In the genomic region with DNA sequence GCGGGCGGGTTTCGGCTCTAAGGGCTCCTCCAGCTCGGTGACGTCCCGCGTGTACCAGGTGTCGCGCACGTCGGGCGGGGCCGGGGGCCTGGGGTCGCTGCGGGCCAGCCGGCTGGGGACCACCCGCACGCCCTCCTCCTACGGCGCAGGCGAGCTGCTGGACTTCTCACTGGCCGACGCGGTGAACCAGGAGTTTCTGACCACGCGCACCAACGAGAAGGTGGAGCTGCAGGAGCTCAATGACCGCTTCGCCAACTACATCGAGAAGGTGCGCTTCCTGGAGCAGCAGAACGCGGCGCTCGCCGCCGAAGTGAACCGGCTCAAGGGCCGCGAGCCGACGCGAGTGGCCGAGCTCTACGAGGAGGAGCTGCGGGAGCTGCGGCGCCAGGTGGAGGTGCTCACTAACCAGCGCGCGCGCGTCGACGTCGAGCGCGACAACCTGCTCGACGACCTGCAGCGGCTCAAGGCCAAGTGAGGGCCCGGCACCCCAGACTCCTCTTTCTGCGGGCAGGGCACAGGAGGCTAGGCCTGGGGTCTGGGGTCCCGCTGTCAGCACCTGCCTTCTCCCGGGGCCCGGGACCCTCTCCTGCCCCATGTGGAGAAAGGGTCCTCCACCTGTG, we compare ENCODE assay signal across 13 cellular contexts. TPM values are rescaled to one million over a fixed set of nuclear protein-coding genes. Genes with fewer than 3 reads are reported as not detected.
A peak's percentile ranks its signal among the peaks of the same experiment; 100 is the strongest.
DNase-seq lines count a peak whose midpoint lies in the region; ATAC-seq and TF ChIP-seq lines count a peak whose summit lies in the region.
"Had no signal": no experiment of that assay in that cellular context is flagged by ENCODE, and none has a peak within 500 bp of the region (broad histone marks: within the 10 kb centered on the region; RNA-seq: fewer than 3 reads in every experiment).

No MANE protein-coding gene starts in this region.

- peak; percentile 10 for ATAC-seq in activated CD8-positive, alpha-beta T cell treated with anti-CD3 and anti-CD28 coated beads, Interleukin-2, amount 10 ng/mL, durations not matched to agents 7 days and 5 days
- ATAC-seq in thoracic aorta (ENCODE audit: insufficient number of reproducible peaks, low FRiP score, low read depth) (no peak), natural killer cell (no peak), GM21737 (IDR thresholded peaks at IDR 0.05; ENCODE audit: unreplicated experiment) (no peak)
- no peak for ATAC-seq in activated T-helper 17 cell treated with anti-CD3 and anti-CD28 coated beads, Interleukin-2, amount 50 U/mL, for 72 hours (replicated peaks)

- peak; percentile 1 for TF ChIP-seq CTCF in fibroblast of pulmonary artery (IDR thresholded peaks at IDR 0.05; ENCODE audit: low read length, missing control alignments)
- TF ChIP-seq CTCF in thoracic aorta (IDR thresholded peaks at IDR 0.05), result no peak
- no peak for TF ChIP-seq CTCF in natural killer cell (IDR thresholded peaks at IDR 0.05)

- POLR2A ChIA-PET in activated CD8-positive, alpha-beta T cell treated with anti-CD3 and anti-CD28 coated beads, Interleukin-2, amount 10 ng/mL, durations not matched to agents 7 days and 5 days (lab: Charles Lee), result no interaction called here

- H3K27ac Mint-ChIP-seq in activated CD8-positive, alpha-beta T cell treated with anti-CD3 and anti-CD28 coated beads, Interleukin-2, amount 10 ng/mL, durations not matched to agents 7 days and 5 days, result no peak overlapping the region
- H3K27ac Mint-ChIP-seq in natural killer cell, result no peak overlapping the region
- no peak overlapping the region for H3K27ac Mint-ChIP-seq in activated T-helper 17 cell treated with anti-CD3 and anti-CD28 coated beads, Interleukin-2, amount 50 U/mL, for 72 hours
- H3K27ac Mint-ChIP-seq: activated B cell treated with CpG ODN at 0.5 μM for 24 hours, type B pancreatic cell had no signal

- H3K27ac ChIP-seq in thoracic aorta, result peak overlapping the region; percentile 60 to 80
- H3K27ac ChIP-seq: SK-N-MC had no signal

- no peak for DNase-seq in activated CD8-positive, alpha-beta T cell treated with anti-CD3 and anti-CD28 coated beads, Interleukin-2, amount 10 ng/mL, durations not matched to agents 7 days and 5 days
- DNase-seq in fibroblast of pulmonary artery (ENCODE audit: low read depth) (no peak), thoracic aorta (ENCODE audit: low spot score) (no peak), mesenteric fat pad (ENCODE audit: low spot score) (no peak), natural killer cell (no peak)
- DNase-seq: activated B cell treated with CpG ODN at 0.5 μM for 24 hours, head of caudate nucleus, NCI-H510A treated with DMSO at 0.1 percent for 48 hours had no signal

- H3K9ac ChIP-seq in mucosa of stomach (ENCODE audit: low read length), result peak overlapping the region; percentile 33

- no peaks in the 10 kb centered on the region for H3K36me3 Mint-ChIP-seq in activated CD8-positive, alpha-beta T cell treated with anti-CD3 and anti-CD28 coated beads, Interleukin-2, amount 10 ng/mL, durations not matched to agents 7 days and 5 days (ENCODE audit: low read depth)
- H3K36me3 Mint-ChIP-seq in natural killer cell, result no peaks in the 10 kb centered on the region
- no peaks in the 10 kb centered on the region for H3K36me3 Mint-ChIP-seq in activated T-helper 17 cell treated with anti-CD3 and anti-CD28 coated beads, Interleukin-2, amount 50 U/mL, for 72 hours (ENCODE audit: low read depth)
- H3K36me3 Mint-ChIP-seq: type B pancreatic cell had no signal

- H3K4me3 ChIP-seq in fibroblast of pulmonary artery (replicated peaks; ENCODE audit: low read depth, low read length) (no peak overlapping the region), mucosa of stomach (ENCODE audit: low read length) (no peak overlapping the region), thoracic aorta (peak overlapping the region; percentile 62)
- H3K4me3 ChIP-seq: SK-N-MC had no signal

- no peaks in the 10 kb centered on the region for H3K9me3 ChIP-seq in mucosa of stomach (ENCODE audit: control insufficient read depth, low read length)
- H3K9me3 ChIP-seq in thoracic aorta, result no peaks in the 10 kb centered on the region

- peaks cover 40% of the 10 kb centered on the region for H3K27me3 Mint-ChIP-seq in activated CD8-positive, alpha-beta T cell treated with anti-CD3 and anti-CD28 coated beads, Interleukin-2, amount 10 ng/mL, durations not matched to agents 7 days and 5 days (ENCODE audit: low read depth)
- H3K27me3 Mint-ChIP-seq in natural killer cell (ENCODE audit: low read depth in 2 of 2), result peaks cover 26 to 31% of the 10 kb centered on the region in 2 donors
- H3K27me3 Mint-ChIP-seq in activated T-helper 17 cell treated with anti-CD3 and anti-CD28 coated beads, Interleukin-2, amount 50 U/mL, for 72 hours, result peaks cover 13% of the 10 kb centered on the region

- H3K36me3 ChIP-seq in mucosa of stomach (ENCODE audit: control insufficient read depth, insufficient read depth, low read length) (no peaks in the 10 kb centered on the region), thoracic aorta (no peaks in the 10 kb centered on the region)

- no peaks in the 10 kb centered on the region for H3K4me1 Mint-ChIP-seq in activated CD8-positive, alpha-beta T cell treated with anti-CD3 and anti-CD28 coated beads, Interleukin-2, amount 10 ng/mL, durations not matched to agents 7 days and 5 days (ENCODE audit: low read depth)
- H3K4me1 Mint-ChIP-seq in natural killer cell, result peaks cover 0 to 6% of the 10 kb centered on the region in 2 donors
- no peaks in the 10 kb centered on the region for H3K4me1 Mint-ChIP-seq in activated T-helper 17 cell treated with anti-CD3 and anti-CD28 coated beads, Interleukin-2, amount 50 U/mL, for 72 hours
- H3K4me1 Mint-ChIP-seq: activated B cell treated with CpG ODN at 0.5 μM for 24 hours had no signal

- H3K4me3 Mint-ChIP-seq in activated CD8-positive, alpha-beta T cell treated with anti-CD3 and anti-CD28 coated beads, Interleukin-2, amount 10 ng/mL, durations not matched to agents 7 days and 5 days, result no peak overlapping the region
- no peak overlapping the region for H3K4me3 Mint-ChIP-seq in natural killer cell
- H3K4me3 Mint-ChIP-seq in activated T-helper 17 cell treated with anti-CD3 and anti-CD28 coated beads, Interleukin-2, amount 50 U/mL, for 72 hours, result no peak overlapping the region
- H3K4me3 Mint-ChIP-seq: activated B cell treated with CpG ODN at 0.5 μM for 24 hours had no signal

- intact Hi-C loops in natural killer cell (cut with micrococcal nuclease), result no loop called here

- H3K4me1 ChIP-seq in mucosa of stomach (ENCODE audit: control insufficient read depth, insufficient read depth, low read length), result no peaks in the 10 kb centered on the region
- peaks cover 18 to 47% of the 10 kb centered on the region in 2 donors for H3K4me1 ChIP-seq in thoracic aorta (ENCODE audit: control insufficient read depth in 1 of 2, low read depth in 2 of 2)

- peaks cover 42% of the 10 kb centered on the region for H3K27me3 ChIP-seq in mucosa of stomach (ENCODE audit: control insufficient read depth, insufficient read depth, low read length)
- H3K27me3 ChIP-seq in thoracic aorta (replicated peaks; ENCODE audit: insufficient read depth), result no peaks in the 10 kb centered on the region

- H3K9me3 Mint-ChIP-seq in activated CD8-positive, alpha-beta T cell treated with anti-CD3 and anti-CD28 coated beads, Interleukin-2, amount 10 ng/mL, durations not matched to agents 7 days and 5 days (ENCODE audit: insufficient read depth), result no peaks in the 10 kb centered on the region
- no peaks in the 10 kb centered on the region for H3K9me3 Mint-ChIP-seq in natural killer cell
- no peaks in the 10 kb centered on the region for H3K9me3 Mint-ChIP-seq in activated T-helper 17 cell treated with anti-CD3 and anti-CD28 coated beads, Interleukin-2, amount 50 U/mL, for 72 hours
- H3K9me3 Mint-ChIP-seq: activated B cell treated with CpG ODN at 0.5 μM for 24 hours, type B pancreatic cell had no signal

- CTCF ChIA-PET in activated CD8-positive, alpha-beta T cell treated with anti-CD3 and anti-CD28 coated beads, Interleukin-2, amount 10 ng/mL, durations not matched to agents 7 days and 5 days (lab: Charles Lee), result interaction anchor here (1.1 to 1.8 kb wide), 2 partner anchors 16 to 27 kb away, joined by 4 to 10 read pairs; no protein-coding TSS in a partner anchor

RNA-seq across cellular contexts. Expression of a gene that starts 0.5 kb away (rescaled TPM):
- not detected for total RNA-seq in activated CD8-positive, alpha-beta T cell treated with anti-CD3 and anti-CD28 coated beads, Interleukin-2, amount 10 ng/mL, durations not matched to agents 7 days and 5 days
- 100 to 1,000 TPM; 146 to 302 TPM for total RNA-seq in thoracic aorta
- total RNA-seq in mesenteric fat pad, result 62.5 TPM
- total RNA-seq in natural killer cell, result not detected
- total RNA-seq in activated T-helper 17 cell treated with anti-CD3 and anti-CD28 coated beads, Interleukin-2, amount 50 U/mL, for 72 hours, result not detected
- total RNA-seq: activated B cell treated with CpG ODN at 0.5 μM for 24 hours had no signal

RNA-seq across cellular contexts. Expression of a gene that starts 16.0 kb away (rescaled TPM):
- 10 to 100 TPM; 10.8 to 11.6 TPM for total RNA-seq in activated CD8-positive, alpha-beta T cell treated with anti-CD3 and anti-CD28 coated beads, Interleukin-2, amount 10 ng/mL, durations not matched to agents 7 days and 5 days
- total RNA-seq in thoracic aorta, result 100 to 1,000 TPM; 426 to 455 TPM
- total RNA-seq in mesenteric fat pad, result 4.7 TPM
- 1 to 10 TPM in 2 of 3 donors, under 1 TPM in 1; 0.35 to 1.5 (median 1.2) TPM for total RNA-seq in natural killer cell
- total RNA-seq in activated T-helper 17 cell treated with anti-CD3 and anti-CD28 coated beads, Interleukin-2, amount 50 U/mL, for 72 hours, result 1 to 10 TPM in 1 of 2 donors, under 1 TPM in 1; 0.79 to 1.7 TPM

RNA-seq across cellular contexts. Expression of a gene that starts 31.0 kb away (rescaled TPM):
- 10 to 100 TPM; 58.1 to 59.7 TPM for total RNA-seq in activated CD8-positive, alpha-beta T cell treated with anti-CD3 and anti-CD28 coated beads, Interleukin-2, amount 10 ng/mL, durations not matched to agents 7 days and 5 days
- total RNA-seq in thoracic aorta (10 to 100 TPM; 42.7 to 51.2 TPM), mesenteric fat pad (78.6 TPM), natural killer cell (100 to 1,000 TPM in 2 of 3 donors, 10 to 100 TPM in 1; 97.8 to 112 (median 103) TPM)
- total RNA-seq in activated T-helper 17 cell treated with anti-CD3 and anti-CD28 coated beads, Interleukin-2, amount 50 U/mL, for 72 hours, result 10 to 100 TPM; 80.9 to 99.6 TPM

Comparison
In these comparisons a context has a peak if more than half of its experiments do, and no peak if none do; other contexts are left out.
1. RNA of a gene that starts 0.5 kb away (total RNA-seq): 146 to 302 TPM in thoracic aorta and 62.5 TPM in mesenteric fat pad (single experiment); not detected in activated T-helper 17 cell treated with anti-CD3 and anti-CD28 coated beads, Interleukin-2, amount 50 U/mL, for 72 hours, not detected in activated CD8-positive, alpha-beta T cell treated with anti-CD3 and anti-CD28 coated beads, Interleukin-2, amount 10 ng/mL, durations not matched to agents 7 days and 5 days and not detected in natural killer cell; every median in the first group is over 10 times any median in the second.
2. RNA of a gene that starts 16.0 kb away (total RNA-seq): 426 to 455 TPM in thoracic aorta; 10.8 to 11.6 TPM in activated CD8-positive, alpha-beta T cell treated with anti-CD3 and anti-CD28 coated beads, Interleukin-2, amount 10 ng/mL, durations not matched to agents 7 days and 5 days, 4.7 TPM in mesenteric fat pad (single experiment), 0.79 to 1.7 TPM in activated T-helper 17 cell treated with anti-CD3 and anti-CD28 coated beads, Interleukin-2, amount 50 U/mL, for 72 hours and 0.35 to 1.5 TPM in natural killer cell; every median in the first group is over 10 times any median in the second.